In genomic region chr6:66048684-66049474, GRCh38 we compare ENCODE assay signal across 34 cellular contexts.
"Had no signal": no experiment of that assay in that cellular context is flagged by ENCODE, and none has a peak within 500 bp of the region (broad histone marks: within the 10 kb centered on the region; RNA-seq: fewer than 3 reads in every experiment).

No MANE protein-coding gene starts in this region.

- H3K4me3 Mint-ChIP-seq: activated B cell treated with CpG ODN at 0.5 μM for 24 hours; activated CD4-positive, alpha-beta memory T cell treated with anti-CD3 and anti-CD28 coated beads for 36 hours; activated CD4-positive, alpha-beta T cell treated with anti-CD3 and anti-CD28 coated beads, Interleukin-2, amount 10 ng/mL, durations not matched to agents 24 days and 14 days; activated CD8-positive, alpha-beta T cell treated with anti-CD3 and anti-CD28 coated beads for 36 hours; activated naive CD4-positive, alpha-beta T cell treated with anti-CD3 and anti-CD28 coated beads, Interleukin-2, amount 10 ng/mL, durations not matched to agents 7 days and 5 days; activated naive CD4-positive, alpha-beta T cell treated with anti-CD3 and anti-CD28 coated beads, Interleukin-2, amount 50 U/mL, for 24 hours; activated naive CD8-positive, alpha-beta T cell; activated naive CD8-positive, alpha-beta T cell treated with anti-CD3 and anti-CD28 coated beads, Interleukin-2, amount 10 ng/mL, durations not matched to agents 7 days and 5 days; activated naive CD8-positive, alpha-beta T cell treated with anti-CD3 and anti-CD28 coated beads, Interleukin-2, amount 50 U/mL, for 24 hours; activated T-cell treated with anti-CD3 and anti-CD28 coated beads, Interleukin-2, amount 50 U/mL, for 24 hours; brain; central memory CD8-positive, alpha-beta T cell; T-helper 1 cell treated with Interleukin-12 subunit alpha and Interleukin-12 subunit beta and Interleukin-4 antibody, amounts not matched to agents 30 μg/mL and 1 μg/mL, for 36 hours; T-helper 2 cell treated with Interferon-gamma antibody and Interleukin-4, amounts not matched to agents 5 μg/mL and 100 μg/mL, for 36 hours had no signal

- H3K9me3 Mint-ChIP-seq: brain had no signal

- H3K27ac ChIP-seq: ascending aorta, cardiac muscle cell, VCaP had no signal

- H3K27me3 Mint-ChIP-seq: activated B cell treated with CpG ODN at 0.5 μM for 24 hours; activated CD4-positive, alpha-beta memory T cell treated with anti-CD3 and anti-CD28 coated beads for 36 hours; activated CD4-positive, alpha-beta T cell treated with anti-CD3 and anti-CD28 coated beads, Interleukin-2, amount 10 ng/mL, durations not matched to agents 24 days and 14 days; activated CD8-positive, alpha-beta T cell treated with anti-CD3 and anti-CD28 coated beads for 36 hours; activated naive CD4-positive, alpha-beta T cell treated with anti-CD3 and anti-CD28 coated beads, Interleukin-2, amount 10 ng/mL, durations not matched to agents 7 days and 5 days; activated naive CD4-positive, alpha-beta T cell treated with anti-CD3 and anti-CD28 coated beads, Interleukin-2, amount 50 U/mL, for 24 hours; activated naive CD8-positive, alpha-beta T cell; activated naive CD8-positive, alpha-beta T cell treated with anti-CD3 and anti-CD28 coated beads, Interleukin-2, amount 10 ng/mL, durations not matched to agents 7 days and 5 days; activated naive CD8-positive, alpha-beta T cell treated with anti-CD3 and anti-CD28 coated beads, Interleukin-2, amount 50 U/mL, for 24 hours; activated T-cell treated with anti-CD3 and anti-CD28 coated beads, Interleukin-2, amount 50 U/mL, for 24 hours; brain; central memory CD8-positive, alpha-beta T cell had no signal

- H3K9me3 ChIP-seq: ascending aorta had no signal

- H3K27ac Mint-ChIP-seq: activated B cell treated with CpG ODN at 0.5 μM for 24 hours; activated CD4-positive, alpha-beta memory T cell treated with anti-CD3 and anti-CD28 coated beads for 36 hours; activated CD4-positive, alpha-beta T cell treated with anti-CD3 and anti-CD28 coated beads, Interleukin-2, amount 10 ng/mL, durations not matched to agents 24 days and 14 days; activated CD8-positive, alpha-beta T cell treated with anti-CD3 and anti-CD28 coated beads for 36 hours; activated naive CD4-positive, alpha-beta T cell treated with anti-CD3 and anti-CD28 coated beads, Interleukin-2, amount 10 ng/mL, durations not matched to agents 7 days and 5 days; activated naive CD4-positive, alpha-beta T cell treated with anti-CD3 and anti-CD28 coated beads, Interleukin-2, amount 50 U/mL, for 24 hours; activated naive CD8-positive, alpha-beta T cell; activated naive CD8-positive, alpha-beta T cell treated with anti-CD3 and anti-CD28 coated beads, Interleukin-2, amount 10 ng/mL, durations not matched to agents 7 days and 5 days; activated naive CD8-positive, alpha-beta T cell treated with anti-CD3 and anti-CD28 coated beads, Interleukin-2, amount 50 U/mL, for 24 hours; activated T-cell treated with anti-CD3 and anti-CD28 coated beads, Interleukin-2, amount 50 U/mL, for 24 hours; activated T-helper 2 cell treated with anti-CD3 and anti-CD28 coated beads, Interferon-gamma antibody, Interleukin-2, Interleukin-4, amounts not matched to agents 10 μg/mL and 5 μg/mL and 100 μg/mL, durations not matched to agents 14 hours and 24 hours and 36 hours; brain; T-helper 1 cell treated with Interleukin-12 subunit alpha and Interleukin-12 subunit beta and Interleukin-4 antibody, amounts not matched to agents 30 μg/mL and 1 μg/mL, for 36 hours; T-helper 2 cell treated with Interferon-gamma antibody and Interleukin-4, amounts not matched to agents 5 μg/mL and 100 μg/mL, for 36 hours had no signal

- H3K4me3 ChIP-seq: ascending aorta, cardiac muscle cell had no signal

- H3K36me3 Mint-ChIP-seq: activated CD4-positive, alpha-beta memory T cell treated with anti-CD3 and anti-CD28 coated beads for 36 hours; activated naive CD4-positive, alpha-beta T cell treated with anti-CD3 and anti-CD28 coated beads, Interleukin-2, amount 10 ng/mL, durations not matched to agents 7 days and 5 days; activated naive CD4-positive, alpha-beta T cell treated with anti-CD3 and anti-CD28 coated beads, Interleukin-2, amount 50 U/mL, for 24 hours; activated naive CD8-positive, alpha-beta T cell; activated naive CD8-positive, alpha-beta T cell treated with anti-CD3 and anti-CD28 coated beads, Interleukin-2, amount 10 ng/mL, durations not matched to agents 7 days and 5 days; brain had no signal

- DNase-seq: activated B cell treated with CpG ODN at 0.5 μM for 24 hours; activated CD4-positive, alpha-beta memory T cell treated with anti-CD3 and anti-CD28 coated beads for 36 hours; activated CD4-positive, alpha-beta T cell treated with anti-CD3 and anti-CD28 coated beads for 4 hours; activated CD4-positive, alpha-beta T cell treated with anti-CD3 and anti-CD28 coated beads, Interleukin-2, amount 10 ng/mL, durations not matched to agents 24 days and 14 days; activated CD4-positive, alpha-beta T cell treated with anti-CD3 and anti-CD28 coated beads, Interleukin-2, amount 50 U/mL, for 1 hour; activated CD4-positive, alpha-beta T cell treated with anti-CD3 and anti-CD28 coated beads, Interleukin-2, amount 50 U/mL, for 4 hours; activated CD4-positive, CD25-positive, alpha-beta regulatory T cell treated with anti-CD3 and anti-CD28 coated beads, Interleukin-2, amount 50 U/mL, for 72 hours; activated CD8-positive, alpha-beta memory T cell treated with anti-CD3 and anti-CD28 coated beads, Interleukin-2, amount 50 U/mL, for 4 hours; activated CD8-positive, alpha-beta T cell treated with anti-CD3 and anti-CD28 coated beads for 36 hours; activated effector memory CD4-positive, alpha-beta T cell treated with Interleukin-2 at 50 U/mL for 16 hours; activated gamma-delta T cell; activated naive CD4-positive, alpha-beta T cell treated with anti-CD3 and anti-CD28 coated beads, Interleukin-2, amount 10 ng/mL, durations not matched to agents 7 days and 5 days; activated naive CD4-positive, alpha-beta T cell treated with Interleukin-2 at 50 U/mL for 16 hours; activated naive CD8-positive, alpha-beta T cell treated with anti-CD3 and anti-CD28 coated beads, Interleukin-2, amount 10 ng/mL, durations not matched to agents 7 days and 5 days; activated naive CD8-positive, alpha-beta T cell treated with anti-CD3 and anti-CD28 coated beads, Interleukin-2, amount 50 U/mL, for 24 hours; activated T-cell treated with anti-CD3 and anti-CD28 coated beads, Interleukin-2, amount 50 U/mL, for 24 hours; activated T-cell treated with anti-CD3 and anti-CD28 coated beads, Interleukin-2, amount 50 U/mL, for 48 hours; amygdala; anterior cingulate cortex; caudate nucleus; cerebellar nuclear complex; T-helper 2 cell; T-helper 9 cell had no signal

- H3K4me1 ChIP-seq: ascending aorta had no signal

- H3K4me1 Mint-ChIP-seq: activated B cell treated with CpG ODN at 0.5 μM for 24 hours; activated CD4-positive, alpha-beta T cell treated with anti-CD3 and anti-CD28 coated beads, Interleukin-2, amount 10 ng/mL, durations not matched to agents 24 days and 14 days; activated naive CD4-positive, alpha-beta T cell treated with anti-CD3 and anti-CD28 coated beads, Interleukin-2, amount 10 ng/mL, durations not matched to agents 7 days and 5 days; activated naive CD4-positive, alpha-beta T cell treated with anti-CD3 and anti-CD28 coated beads, Interleukin-2, amount 50 U/mL, for 24 hours; activated naive CD8-positive, alpha-beta T cell treated with anti-CD3 and anti-CD28 coated beads, Interleukin-2, amount 10 ng/mL, durations not matched to agents 7 days and 5 days; activated naive CD8-positive, alpha-beta T cell treated with anti-CD3 and anti-CD28 coated beads, Interleukin-2, amount 50 U/mL, for 24 hours; brain; central memory CD8-positive, alpha-beta T cell had no signal

- FAIRE-seq: bronchial epithelial cell had no signal

- H3K27me3 ChIP-seq: ascending aorta, cardiac muscle cell had no signal

- ATAC-seq: activated CD8-positive, alpha-beta T cell treated with anti-CD3 and anti-CD28 coated beads for 36 hours; activated naive CD8-positive, alpha-beta T cell treated with anti-CD3 and anti-CD28 coated beads, Interleukin-2, amount 50 U/mL, for 24 hours had no signal

- H3K36me3 ChIP-seq: ascending aorta, cardiac muscle cell had no signal
